8 cellular contexts compared by ENCODE assay signal in the genomic region with DNA sequence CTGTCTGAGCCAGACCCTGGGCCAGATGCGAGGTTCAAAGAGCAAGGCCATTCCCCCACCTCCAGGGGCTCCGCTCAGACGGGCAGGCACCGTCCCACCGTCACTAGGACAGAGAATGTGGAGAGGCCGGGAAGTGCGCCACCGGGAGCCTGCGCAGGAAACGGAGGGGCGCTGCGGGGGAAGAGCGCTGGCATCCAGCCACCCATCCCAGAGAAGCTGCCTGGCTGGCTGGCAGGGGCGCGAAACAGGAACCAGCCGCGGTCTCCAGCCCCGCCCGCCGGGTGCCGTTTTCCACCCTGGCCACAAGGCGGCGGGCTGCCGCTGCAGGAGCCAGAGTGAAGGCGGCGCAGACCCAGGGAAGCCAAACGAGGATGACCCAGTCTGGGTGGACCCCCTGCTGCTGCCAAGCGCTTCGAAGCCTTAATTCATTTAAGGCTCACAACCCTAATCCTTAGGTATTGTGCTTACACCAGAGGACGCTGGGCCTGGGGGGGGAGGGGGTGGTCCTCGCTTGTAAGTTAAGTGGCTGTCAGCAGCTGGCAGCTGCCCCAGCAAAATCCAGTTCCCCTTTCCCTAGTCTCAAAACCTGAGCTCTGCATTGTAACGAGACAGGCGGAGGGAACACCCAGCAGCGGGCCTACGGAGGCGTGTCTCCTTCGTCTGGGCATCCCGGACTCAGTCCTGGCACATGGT.
DNase-seq lines count a peak whose midpoint lies in the region; ATAC-seq and TF ChIP-seq lines count a peak whose summit lies in the region.
"Not testable (repeated sequence)": the region's sequence is repeated elsewhere in the genome, so short reads cannot be mapped to it uniquely, and the experiment has no call there.

No MANE protein-coding gene starts in this region.

- intact Hi-C loops in cardiac septum (cut with DNase I): not testable (repeated sequence)

- H3K4me1 ChIP-seq in parathyroid adenoma: not testable (repeated sequence)
- H3K4me1 ChIP-seq in thymus (ENCODE audit: control insufficient read depth, insufficient read depth, low read length): peaks cover 16% of the 10 kb centered on the region

- peak overlapping the region; percentile 40 for H2AFZ ChIP-seq in parathyroid adenoma

- not testable (repeated sequence) for H3K4me3 ChIP-seq in parathyroid adenoma (ENCODE audit: low read depth, low read length)
- peak overlapping the region; percentile 22 for H3K4me3 ChIP-seq in thymus (ENCODE audit: low read length)

- TF ChIP-seq CTCF in GM10266 (IDR thresholded peaks at IDR 0.05; ENCODE audit: control insufficient read depth, insufficient read depth, low read depth, missing control alignments): peak; percentile 97
- peak; percentile 90 for TF ChIP-seq CTCF in parathyroid adenoma (IDR thresholded peaks at IDR 0.05)

- 5% methylated on average over 38 of the region's 38 CpGs for WGBS in thymus

- not testable (repeated sequence) for H3K36me3 ChIP-seq in parathyroid adenoma (ENCODE audit: control insufficient read depth, insufficient read depth, low read length); thymus (ENCODE audit: control insufficient read depth, insufficient read depth)

- peak; percentile 85 for DNase-seq in GM10266 (ENCODE audit: extremely low spot score)
- DNase-seq in NCI-H2029 (lab: John Stamatoyannopoulos, UW): peak; percentile 73
- DNase-seq in T-helper 2 cell: peak; percentile 53 to 73 (median 56)
- peak; percentile 36 for DNase-seq in amniotic stem cell (lab: John Stamatoyannopoulos, UW)
- DNase-seq in cardiac septum (ENCODE audit: low spot score): peak; percentile 94

- ATAC-seq in HG02885 (IDR thresholded peaks at IDR 0.05; ENCODE audit: poor library complexity, unreplicated experiment): peak; percentile 66

- not testable (repeated sequence) for H3K9me3 ChIP-seq in parathyroid adenoma (ENCODE audit: control insufficient read depth, low read length); thymus (ENCODE audit: control insufficient read depth)

- peak overlapping the region; percentile 29 for H3K27ac ChIP-seq in parathyroid adenoma
- H3K27ac ChIP-seq in thymus (ENCODE audit: low read depth): not testable (repeated sequence)

- peak overlapping the region; percentile 46 for H3K4me2 ChIP-seq in parathyroid adenoma (ENCODE audit: low read length)

- H3K9ac ChIP-seq in parathyroid adenoma: not testable (repeated sequence)

- H3K27me3 ChIP-seq in parathyroid adenoma (ENCODE audit: control insufficient read depth, insufficient read depth, low read length): not testable (repeated sequence)
- H3K27me3 ChIP-seq in thymus (ENCODE audit: control insufficient read depth, insufficient read depth): peaks cover 22% of the 10 kb centered on the region

- H3K79me2 ChIP-seq in parathyroid adenoma: not testable (repeated sequence)

Comparison
In these comparisons a context has a peak if more than half of its experiments do, and no peak if none do; other contexts are left out.
1. DNase-seq: peak in every context shown above with its lines; median percentile 94 in cardiac septum; 85 in GM10266; 73 in NCI-H2029; 56 in T-helper 2 cell; 36 in amniotic stem cell.